Comparison of ENCODE assay signal across 8 cellular contexts in the genomic region with DNA sequence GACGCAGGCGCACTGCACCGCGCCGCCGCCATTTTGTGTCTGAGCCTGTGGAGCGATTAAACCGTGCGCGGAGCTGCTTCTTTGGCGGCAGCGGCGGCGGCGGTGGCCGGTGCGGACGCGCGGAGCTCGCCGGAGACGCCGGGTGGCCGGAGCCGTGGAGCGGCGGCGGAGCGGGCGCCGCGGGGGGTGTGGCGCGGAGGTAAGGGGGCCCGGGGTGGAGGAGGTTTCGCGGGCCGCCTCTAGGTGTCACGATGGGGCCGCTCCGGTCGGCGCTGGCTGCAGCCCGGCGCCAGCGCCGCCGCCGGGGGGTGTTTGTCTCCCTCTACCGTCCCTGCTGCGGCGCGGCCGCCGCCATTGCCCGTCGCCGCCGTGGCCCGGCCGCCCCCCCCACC. TPM values are rescaled to one million over a fixed set of nuclear protein-coding genes. Genes with fewer than 3 reads are reported as not detected.
DNase-seq lines count a peak whose midpoint lies in the region; ATAC-seq, FAIRE-seq and TF ChIP-seq lines count a peak whose summit lies in the region.

A gene with protein sequence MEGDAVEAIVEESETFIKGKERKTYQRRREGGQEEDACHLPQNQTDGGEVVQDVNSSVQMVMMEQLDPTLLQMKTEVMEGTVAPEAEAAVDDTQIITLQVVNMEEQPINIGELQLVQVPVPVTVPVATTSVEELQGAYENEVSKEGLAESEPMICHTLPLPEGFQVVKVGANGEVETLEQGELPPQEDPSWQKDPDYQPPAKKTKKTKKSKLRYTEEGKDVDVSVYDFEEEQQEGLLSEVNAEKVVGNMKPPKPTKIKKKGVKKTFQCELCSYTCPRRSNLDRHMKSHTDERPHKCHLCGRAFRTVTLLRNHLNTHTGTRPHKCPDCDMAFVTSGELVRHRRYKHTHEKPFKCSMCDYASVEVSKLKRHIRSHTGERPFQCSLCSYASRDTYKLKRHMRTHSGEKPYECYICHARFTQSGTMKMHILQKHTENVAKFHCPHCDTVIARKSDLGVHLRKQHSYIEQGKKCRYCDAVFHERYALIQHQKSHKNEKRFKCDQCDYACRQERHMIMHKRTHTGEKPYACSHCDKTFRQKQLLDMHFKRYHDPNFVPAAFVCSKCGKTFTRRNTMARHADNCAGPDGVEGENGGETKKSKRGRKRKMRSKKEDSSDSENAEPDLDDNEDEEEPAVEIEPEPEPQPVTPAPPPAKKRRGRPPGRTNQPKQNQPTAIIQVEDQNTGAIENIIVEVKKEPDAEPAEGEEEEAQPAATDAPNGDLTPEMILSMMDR (plus strand): TSS at position 1 of the 392 bp plus-strand sequence. CDS start 48,307 bp downstream, outside the sequence.

- CTCF ChIA-PET in HepG2 (lab: Yijun Ruan, JAX; ENCODE audit: low intra/inter-chr PET ratio, low total read pairs) = interaction anchor here (0.6 to 3.6 kb wide), 5 partner anchors 16 to 106 kb away, joined by 3 to 33 read pairs (median 7); a partner anchor contains a TSS

- H3K4me3 Mint-ChIP-seq in dendritic cell treated with granulocyte-macrophage colony-stimulating factor and Interleukin-4, amounts not matched to agents 40 ng/mL and 50 ng/mL, for 4 days = peak within 1 kb of the TSS; percentile 87

- H3K27ac ChIP-seq in WERI-Rb-1 (peak within 1 kb of the TSS; percentile 100), HepG2 (ENCODE audit: extremely low read length, insufficient read depth, low read length) (peak within 1 kb of the TSS; percentile 99)

- intact Hi-C loops in dendritic cell treated with granulocyte-macrophage colony-stimulating factor and Interleukin-4, amounts not matched to agents 40 ng/mL and 50 ng/mL, for 4 days (cut with micrococcal nuclease) = loop anchor here (1.0 to 2.0 kb wide), 3 partner anchors 32 to 98 kb away; a partner anchor contains a TSS
- intact Hi-C loops in HepG2 (cut with micrococcal nuclease; ENCODE audit: unreplicated experiment) = loop anchor here (1.0 to 5.0 kb wide), 3 partner anchors 15 to 80 kb away; no protein-coding TSS in a partner anchor

- H3K4me3 ChIP-seq in WERI-Rb-1 (ENCODE audit: low read depth, low read length) (peak within 1 kb of the TSS; percentile 95), HepG2 (replicated peaks in 1 of 3; ENCODE audit: insufficient read depth in 1 of 3, low read depth in 2 of 3, low read length in 3 of 3) (peak within 1 kb of the TSS; percentile 94 to 99 (median 95))

- peaks cover 7% of the 10 kb centered on the region for H3K36me3 Mint-ChIP-seq in dendritic cell treated with granulocyte-macrophage colony-stimulating factor and Interleukin-4, amounts not matched to agents 40 ng/mL and 50 ng/mL, for 4 days (ENCODE audit: low read depth)

- H3K27me3 Mint-ChIP-seq in dendritic cell treated with granulocyte-macrophage colony-stimulating factor and Interleukin-4, amounts not matched to agents 40 ng/mL and 50 ng/mL, for 4 days = no peaks in the 10 kb centered on the region

- H3K36me3 ChIP-seq in WERI-Rb-1 (peaks cover 6% of the 10 kb centered on the region), HepG2 (replicated peaks in 1 of 2; ENCODE audit: control insufficient read depth in 1 of 2, insufficient read depth in 2 of 2, low read length in 2 of 2) (no peaks in the 10 kb centered on the region)

- H3K4me1 Mint-ChIP-seq in dendritic cell treated with granulocyte-macrophage colony-stimulating factor and Interleukin-4, amounts not matched to agents 40 ng/mL and 50 ng/mL, for 4 days (ENCODE audit: low read depth) = peaks cover 32% of the 10 kb centered on the region

- ATAC-seq in HG02870 (IDR thresholded peaks at IDR 0.05; ENCODE audit: unreplicated experiment) (peak; percentile 32), HepG2 (peak; percentile 35)

- TF ChIP-seq RAD21 in HepG2 (CRISPR knock-in tag; IDR thresholded peaks at IDR 0.05) = peak; percentile 94

- no peak for TF ChIP-seq EP300 in HepG2 (IDR thresholded peaks at IDR 0.05; ENCODE audit: low read depth in 2 of 2, low read length in 2 of 2)
- TF ChIP-seq EP300 in HepG2 (CRISPR knock-in tag; IDR thresholded peaks at IDR 0.05; ENCODE audit: borderline replicate concordance) = no peak

- TF ChIP-seq CTCF in WERI-Rb-1 (IDR thresholded peaks at IDR 0.05; ENCODE audit: low read depth, low read length) (peak; percentile 76), HepG2 (CRISPR knock-in tag; IDR thresholded peaks at IDR 0.05) (peak; percentile 56)

- peak within 1 kb of the TSS; percentile 91 for H3K4me2 ChIP-seq in HepG2 (ENCODE audit: low read depth, low read length)

- peak within 1 kb of the TSS; percentile 100 for H3K9ac ChIP-seq in HepG2 (ENCODE audit: insufficient read depth, low read depth, low read length)

- H2AFZ ChIP-seq in HepG2 (ENCODE audit: low read length) = peak within 1 kb of the TSS; percentile 16

- POLR2A ChIA-PET in HepG2 (lab: Yijun Ruan, JAX) = interaction anchor here (0.7 to 3.4 kb wide), 22 partner anchors 9 to 404 kb away, joined by 3 to 28 read pairs (median 4); a partner anchor contains a TSS

- in situ Hi-C loops in HepG2 (cut with HindIII; ENCODE audit: extremely low pct_ligation_motif_present, low pct_unique_long_range_greater_than_20kb) = no loop called here

- no peaks in the 10 kb centered on the region; the same call in 1 of the 2 replicates for H4K20me1 ChIP-seq in HepG2 (ENCODE audit: insufficient read depth, low read length)

- H3K9me3 ChIP-seq in WERI-Rb-1 (ENCODE audit: severe bottlenecking) = no peaks in the 10 kb centered on the region
- H3K9me3 ChIP-seq in HepG2 (ENCODE audit: low read length) = no peaks in the 10 kb centered on the region

- H3K27ac Mint-ChIP-seq in dendritic cell treated with granulocyte-macrophage colony-stimulating factor and Interleukin-4, amounts not matched to agents 40 ng/mL and 50 ng/mL, for 4 days = peak within 1 kb of the TSS; percentile 95

- DNase-seq in activated effector memory CD4-positive, alpha-beta T cell treated with anti-CD3 and anti-CD28 coated beads, Interleukin-2, amount 50 U/mL, for 16 hours = peak; percentile 94
- DNase-seq in activated effector memory CD4-positive, alpha-beta T cell treated with Interleukin-2 at 50 U/mL for 16 hours = no peak
- DNase-seq in NCI-H1694 treated with DMSO at 0.1 percent for 48 hours (lab: John Stamatoyannopoulos, UW) = peak; percentile 69
- peak; percentile 83 for DNase-seq in WERI-Rb-1
- peak; percentile 70 for DNase-seq in HepG2 (ENCODE audit: low spot score)
- peak; percentile 78 to 81 for DNase-seq in stimulated activated CD4-positive, alpha-beta T cell treated with anti-CD3 and anti-CD28 coated beads, Interleukin-4, amount 100 ng/mL, for 4 hours

- peaks cover 45% of the 10 kb centered on the region for H3K4me1 ChIP-seq in HepG2 (ENCODE audit: insufficient read depth, low read length)

- no peaks in the 10 kb centered on the region for H3K9me3 Mint-ChIP-seq in dendritic cell treated with granulocyte-macrophage colony-stimulating factor and Interleukin-4, amounts not matched to agents 40 ng/mL and 50 ng/mL, for 4 days

- no peak for FAIRE-seq in HepG2 (lab: Jason Lieb, UNC)

- WGBS in HepG2 (ENCODE audit: low lambda C conversion rate) = 0% methylated on average over 13 of the region's 62 CpGs

- H3K27me3 ChIP-seq in WERI-Rb-1 (ENCODE audit: insufficient read depth, low read depth, severe bottlenecking) = no peaks in the 10 kb centered on the region
- no peaks in the 10 kb centered on the region; a peak in 1 of 5 replicates for H3K27me3 ChIP-seq in HepG2 (ENCODE audit: control insufficient read depth in 1 of 2, insufficient read depth in 2 of 2, low read length in 2 of 2)

- BruUV-seq in HepG2 (replicated peaks; lab: Mats Ljungman, UMichigan) = no TSS peak

- TF ChIP-seq POLR2A in HepG2 (IDR thresholded peaks at IDR 0.05; ENCODE audit: insufficient read depth in 1 of 2, low read depth in 2 of 2, low read length in 2 of 2) = peak in 1 of 2 experiments; percentile 42; a peak in 1 of 4 replicates

- peaks cover 49% of the 10 kb centered on the region for H3K79me2 ChIP-seq in HepG2 (ENCODE audit: insufficient read depth, low read length)

TF ChIP-seq in HepG2, 621 proteins besides CTCF, POLR2A, EP300 and RAD21 (continues in another document):
- peak; percentile 7 for TF ChIP-seq ASH2L (IDR thresholded peaks at IDR 0.05; ENCODE audit: insufficient read length, low read depth, low read length)
- TF ChIP-seq, protein P1, sequence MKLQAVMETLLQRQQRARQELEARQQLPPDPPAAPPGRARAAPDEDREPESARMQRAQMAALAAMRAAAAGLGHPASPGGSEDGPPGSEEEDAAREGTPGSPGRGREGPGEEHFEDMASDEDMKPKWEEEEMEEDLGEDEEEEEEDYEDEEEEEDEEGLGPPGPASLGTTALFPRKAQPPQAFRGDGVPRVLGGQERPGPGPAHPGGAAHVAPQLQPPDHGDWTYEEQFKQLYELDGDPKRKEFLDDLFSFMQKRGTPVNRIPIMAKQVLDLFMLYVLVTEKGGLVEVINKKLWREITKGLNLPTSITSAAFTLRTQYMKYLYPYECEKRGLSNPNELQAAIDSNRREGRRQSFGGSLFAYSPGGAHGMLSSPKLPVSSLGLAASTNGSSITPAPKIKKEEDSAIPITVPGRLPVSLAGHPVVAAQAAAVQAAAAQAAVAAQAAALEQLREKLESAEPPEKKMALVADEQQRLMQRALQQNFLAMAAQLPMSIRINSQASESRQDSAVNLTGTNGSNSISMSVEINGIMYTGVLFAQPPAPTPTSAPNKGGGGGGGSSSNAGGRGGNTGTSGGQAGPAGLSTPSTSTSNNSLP (IDR thresholded peaks at IDR 0.05; ENCODE audit: low read depth, low read length) = no peak

RNA-seq across cellular contexts. Expression of the gene that starts here (rescaled TPM):
- 37.5 and 59.3 TPM in 2 replicates for total RNA-seq in HepG2 (2016; rRNA removed; fragmentation: Illumina TruSeq; extraction: Trizol)
- 34.6 and 44.2 TPM in 2 replicates for total RNA-seq in HepG2 (2016; cell fraction: cytosol; rRNA removed; fragmentation: Illumina TruSeq; extraction: Trizol; ENCODE audit: low read depth)
- 39.6 and 55.1 TPM in 2 replicates for total RNA-seq in HepG2 (2016; cell fraction: insoluble cytoplasmic fraction; rRNA removed; fragmentation: Illumina TruSeq; extraction: Trizol)
- 33.3 and 34.7 TPM in 2 replicates for total RNA-seq in HepG2 (2016; cell fraction: membrane; rRNA removed; fragmentation: Illumina TruSeq; extraction: Trizol)
- total RNA-seq in HepG2 (2016; cell fraction: nucleus; rRNA removed; fragmentation: Illumina TruSeq; extraction: Trizol) = 29.9 and 36.5 TPM in 2 replicates
- polyA plus RNA-seq in HepG2 (2011; rRNA removed) = 19.5 and 20.8 TPM in 2 replicates
- polyA plus RNA-seq in HepG2 (2011; cell fraction: cytosol; rRNA removed) = 13.7 and 18.2 TPM in 2 replicates
- polyA plus RNA-seq in HepG2 (2011; cell fraction: nucleus; rRNA removed) = 11.7 and 14.3 TPM in 2 replicates
- polyA plus RNA-seq in HepG2 (2012) = 30.2 and 31.1 TPM in 2 replicates
- 4.1 and 4.9 TPM in 2 replicates for polyA plus RNA-seq in HepG2 (2016; cell fraction: cytosol; fragmentation: Illumina TruSeq; extraction: Trizol; ENCODE audit: low read depth)
- polyA plus RNA-seq in HepG2 (2016; cell fraction: insoluble cytoplasmic fraction; fragmentation: Illumina TruSeq; extraction: Trizol; ENCODE audit: low read depth) = 70.3 and 81.8 TPM in 2 replicates
- polyA plus RNA-seq in HepG2 (2016; cell fraction: membrane; fragmentation: Illumina TruSeq; extraction: Trizol; ENCODE audit: low read depth) = 17.1 and 17.9 TPM in 2 replicates
- 63.9 and 64.9 TPM in 2 replicates for polyA plus RNA-seq in HepG2 (2016; cell fraction: nucleus; fragmentation: Illumina TruSeq; extraction: Trizol; ENCODE audit: insufficient read depth, low read depth)
- polyA minus RNA-seq in HepG2 (2011; rRNA and poly(A)+ RNA removed; ENCODE audit: low replicate concordance) = 21.8 and 43.8 TPM in 2 replicates
- 20.8 and 21.5 TPM in 2 replicates for polyA minus RNA-seq in HepG2 (2011; cell fraction: cytosol; rRNA and poly(A)+ RNA removed)
- 17.9 and 26.4 TPM in 2 replicates for polyA minus RNA-seq in HepG2 (2011; cell fraction: nucleus; rRNA and poly(A)+ RNA removed)
